ENCODE assay signal across 8 cellular contexts in the genomic region with DNA sequence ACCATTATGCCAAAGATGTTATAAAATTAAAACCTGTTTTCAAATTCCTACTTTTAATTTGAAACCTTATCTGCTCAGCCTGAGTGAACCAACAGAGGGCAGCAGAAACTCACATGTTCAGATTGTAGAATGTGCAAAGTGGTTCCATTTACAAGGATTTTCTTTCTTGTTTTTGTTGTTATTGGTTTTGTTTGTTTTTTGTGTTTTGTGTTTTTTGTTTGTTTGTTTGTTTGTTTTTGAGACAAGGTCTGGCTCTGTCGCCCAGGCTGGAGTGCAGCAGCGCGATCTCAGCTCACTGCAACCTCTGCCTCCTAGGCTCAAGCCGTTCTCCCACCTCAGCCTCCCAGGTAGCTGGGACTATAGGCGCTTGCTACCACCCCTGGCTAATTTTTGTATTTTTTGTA. TPM values are rescaled to one million over a fixed set of nuclear protein-coding genes. Genes with fewer than 3 reads are reported as not detected.
A peak's percentile ranks its signal among the peaks of the same experiment; 100 is the strongest.
DNase-seq lines count a peak whose midpoint lies in the region; ATAC-seq and TF ChIP-seq lines count a peak whose summit lies in the region.

No MANE protein-coding gene starts in this region.

- no peaks in the 10 kb centered on the region for H3K27me3 Mint-ChIP-seq in CD4-positive, alpha-beta memory T cell
- H3K27me3 Mint-ChIP-seq in chondrocyte (ENCODE audit: low read depth), result no peaks in the 10 kb centered on the region

- TF ChIP-seq CTCF in HCT116 (IDR thresholded peaks at IDR 0.05 in 2 of 3, conservative IDR thresholded peaks at IDR 0.05 in 1 of 3; ENCODE audit: borderline replicate concordance in 1 of 3, insufficient read depth in 1 of 3, low read depth in 2 of 3, low read length in 2 of 3), result peak; percentile 79 to 89 (median 87)
- TF ChIP-seq CTCF in chondrocyte (IDR thresholded peaks at IDR 0.05), result peak; percentile 98

- no peak overlapping the region for H3K18ac ChIP-seq in mesendoderm (ENCODE audit: low read length)

- H3K27ac Mint-ChIP-seq in CD4-positive, alpha-beta memory T cell, result no peak overlapping the region
- no peak overlapping the region for H3K27ac Mint-ChIP-seq in chondrocyte (ENCODE audit: unreplicated experiment)

- H2AFZ ChIP-seq in HCT116 (ENCODE audit: low read depth, low read length, poor library complexity, severe bottlenecking), result no peak overlapping the region

- CTCF ChIA-PET in CD4-positive, alpha-beta memory T cell (lab: Charles Lee; ENCODE audit: partially characterized antibody), result interaction anchor here (0.8 to 7.2 kb wide), 4 partner anchors 98 to 168 kb away, joined by 3 to 89 read pairs (median 4); no protein-coding TSS in a partner anchor
- CTCF ChIA-PET in HCT116 (lab: Charles Lee), result interaction anchor here (0.8 to 4.6 kb wide), 6 partner anchors 117 to 543 kb away, joined by 3 to 52 read pairs (median 6); partner anchors contain the start of gene ATP6V1D

- H3K27me3 ChIP-seq in CD4-positive, alpha-beta memory T cell (ENCODE audit: insufficient read depth, low read length), result no peaks in the 10 kb centered on the region
- H3K27me3 ChIP-seq in HCT116 (ENCODE audit: insufficient read depth, low read length), result no peaks in the 10 kb centered on the region
- no peaks in the 10 kb centered on the region for H3K27me3 ChIP-seq in mesendoderm (ENCODE audit: insufficient read depth, low read length, poor library complexity)

- H3K4me3 Mint-ChIP-seq in CD4-positive, alpha-beta memory T cell, result no peak overlapping the region
- H3K4me3 Mint-ChIP-seq in chondrocyte (ENCODE audit: unreplicated experiment), result no peak overlapping the region

- no peak overlapping the region for H3K4me2 ChIP-seq in HCT116 (ENCODE audit: low read length)
- H3K4me2 ChIP-seq in mesendoderm (ENCODE audit: low read length), result no peak overlapping the region

- no peak overlapping the region for H2BK5ac ChIP-seq in mesendoderm (ENCODE audit: low read length)

- H3K4me1 Mint-ChIP-seq in CD4-positive, alpha-beta memory T cell, result no peaks in the 10 kb centered on the region
- H3K4me1 Mint-ChIP-seq in chondrocyte (ENCODE audit: low read depth), result peaks cover 10% of the 10 kb centered on the region

- no peaks in the 10 kb centered on the region for H3K36me3 ChIP-seq in CD4-positive, alpha-beta memory T cell (ENCODE audit: insufficient read depth, low read length)
- no peaks in the 10 kb centered on the region for H3K36me3 ChIP-seq in HCT116 (ENCODE audit: control insufficient read depth in 1 of 2, insufficient read depth in 2 of 2, low read length in 2 of 2)
- H3K36me3 ChIP-seq in mesendoderm (ENCODE audit: control insufficient read depth, insufficient read depth, low read length), result no peaks in the 10 kb centered on the region

- H3K56ac ChIP-seq in mesendoderm (ENCODE audit: low read length), result no peak overlapping the region

- H3K4me3 ChIP-seq in CD4-positive, alpha-beta memory T cell (ENCODE audit: low read length in 2 of 2), result no peak overlapping the region
- no peak overlapping the region for H3K4me3 ChIP-seq in HCT116 (replicated peaks in 1 of 2; ENCODE audit: low read depth in 1 of 2, low read length in 2 of 2)
- no peak overlapping the region for H3K4me3 ChIP-seq in mesendoderm (ENCODE audit: low read length)

- H3K9me2 ChIP-seq in HCT116 (ENCODE audit: insufficient read depth), result no peaks in the 10 kb centered on the region

- H3K27ac ChIP-seq in CD4-positive, alpha-beta memory T cell (ENCODE audit: low read depth, low read length), result no peak overlapping the region
- H3K27ac ChIP-seq in HCT116 (ENCODE audit: low read depth, low read length) (no peak overlapping the region), mesendoderm (ENCODE audit: low read depth, low read length) (no peak overlapping the region)

- peaks cover 0 to 4% (median 1%) of the 10 kb centered on the region in 8 donors for H3K9me3 Mint-ChIP-seq in CD4-positive, alpha-beta memory T cell
- H3K9me3 Mint-ChIP-seq in chondrocyte (ENCODE audit: low read depth), result no peaks in the 10 kb centered on the region

- ATAC-seq in HCT116 (peak; percentile 72), HG02970 (IDR thresholded peaks at IDR 0.05; ENCODE audit: low FRiP score, unreplicated experiment) (no peak), GM21825 (IDR thresholded peaks at IDR 0.05; ENCODE audit: unreplicated experiment) (no peak)

- no TSS peak for BruUV-seq in HCT116 (replicated peaks; lab: Mats Ljungman, UMichigan)

- H3K79me2 ChIP-seq in HCT116 (ENCODE audit: insufficient read depth, low read length), result no peaks in the 10 kb centered on the region
- H3K79me2 ChIP-seq in mesendoderm (ENCODE audit: control insufficient read depth, insufficient read depth, low read length), result no peaks in the 10 kb centered on the region

- DNase-seq in CD4-positive, alpha-beta memory T cell, result peak; percentile 21 to 39 (median 23)
- DNase-seq in HCT116 (ENCODE audit: low read depth, low spot score), result peak; percentile 24
- peak; percentile 63 for DNase-seq in RKO (ENCODE audit: low spot score)
- no peak for DNase-seq in chondrocyte (ENCODE audit: low spot score)
- peak; percentile 59 for DNase-seq in mesendoderm
- no peak for DNase-seq in NK-92 treated with Interleukin-12 subunit alpha and Interleukin-12 subunit beta, amount 100 ng/mL, for 24 hours (lab: John Stamatoyannopoulos, UW)

- no peaks in the 10 kb centered on the region for H3K79me1 ChIP-seq in mesendoderm (ENCODE audit: low read length)

- no peak overlapping the region for H3K23ac ChIP-seq in mesendoderm (ENCODE audit: low read length)

- TF ChIP-seq RAD21 in HCT116 (IDR thresholded peaks at IDR 0.05; ENCODE audit: low read depth), result peak; percentile 94

- no peak overlapping the region for H4K8ac ChIP-seq in mesendoderm (ENCODE audit: low read depth, low read length)

- intact Hi-C loops in CD4-positive, alpha-beta memory T cell (cut with micrococcal nuclease), result loop anchor here (1.0 kb wide), 1 partner anchor 120 kb away; no protein-coding TSS in a partner anchor
- intact Hi-C loops in HCT116 (cut with micrococcal nuclease), result loop anchor here (1.0 to 5.0 kb wide), 3 partner anchors 120 to 536 kb away; partner anchors contain the start of gene RDH12

- H4K5ac ChIP-seq in mesendoderm (ENCODE audit: low read length), result no peak overlapping the region

- POLR2A ChIA-PET in CD4-positive, alpha-beta memory T cell (lab: Charles Lee; ENCODE audit: partially characterized antibody), result no interaction called here
- POLR2A ChIA-PET in HCT116 (lab: Charles Lee), result interaction anchor here (1.7 kb wide), 1 partner anchor 119 kb away, joined by 3 read pairs; no protein-coding TSS in a partner anchor

- no peak overlapping the region for H2BK15ac ChIP-seq in mesendoderm (replicated peaks; ENCODE audit: low read depth)

- no peaks in the 10 kb centered on the region for H3K9me3 ChIP-seq in CD4-positive, alpha-beta memory T cell (ENCODE audit: control insufficient read depth in 1 of 2, low read length in 2 of 2)
- no peaks in the 10 kb centered on the region for H3K9me3 ChIP-seq in HCT116 (ENCODE audit: control insufficient read depth in 1 of 2, insufficient read depth in 1 of 2, low read depth in 1 of 2, low read length in 2 of 2)

- RAD21 ChIA-PET in HCT116 (lab: Charles Lee; ENCODE audit: low non-redundant PET in 1 of 2, low total read pairs in 2 of 2, uncharacterized antibody in 2 of 2, unreplicated experiment in 2 of 2), result interaction anchor here (0.6 to 2.2 kb wide), 4 partner anchors 118 to 186 kb away, joined by 3 to 10 read pairs (median 6); no protein-coding TSS in a partner anchor

- peaks cover 8 to 28% of the 10 kb centered on the region in 2 donors for H3K36me3 Mint-ChIP-seq in CD4-positive, alpha-beta memory T cell
- peaks cover 4% of the 10 kb centered on the region for H3K36me3 Mint-ChIP-seq in chondrocyte (ENCODE audit: low read depth)

- H2AK5ac ChIP-seq in mesendoderm (ENCODE audit: low read length), result no peak overlapping the region

- no peaks in the 10 kb centered on the region for H3K4me1 ChIP-seq in CD4-positive, alpha-beta memory T cell (ENCODE audit: insufficient read depth, low read length)
- H3K4me1 ChIP-seq in HCT116 (ENCODE audit: control insufficient read depth in 1 of 2, insufficient read depth in 2 of 2, low read length in 2 of 2) (peaks cover 4 to 12% of the 10 kb centered on the region in 2 experiments; a peak in 2 of 4 replicates), mesendoderm (ENCODE audit: control insufficient read depth, low read depth, low read length) (no peaks in the 10 kb centered on the region)

- no peaks in the 10 kb centered on the region for H4K20me1 ChIP-seq in HCT116 (ENCODE audit: insufficient read depth)

- H3K4ac ChIP-seq in mesendoderm (ENCODE audit: low read depth, low read length), result no peak overlapping the region

- no peak overlapping the region for H2BK120ac ChIP-seq in mesendoderm (ENCODE audit: low read depth, low read length)

- H3K9ac ChIP-seq in HCT116 (ENCODE audit: low read length), result no peak overlapping the region
- H3K9ac ChIP-seq in mesendoderm (ENCODE audit: low read length), result no peak overlapping the region

- WGBS in mesendoderm (ENCODE audit: extremely low coverage, insufficient coverage, low lambda C conversion rate), result no CpG with 5 or more reads among the region's 5 CpGs

- TF ChIP-seq POLR2A in HCT116 (IDR thresholded peaks at IDR 0.05; ENCODE audit: borderline replicate concordance, extremely low read depth, insufficient read depth, insufficient read length), result no peak

TF ChIP-seq in HCT116, 20 proteins besides CTCF, POLR2A, EP300 and RAD21 (continues in another document):
- TF ChIP-seq TCF7L2 (IDR thresholded peaks at IDR 0.05; ENCODE audit: borderline replicate concordance, extremely low read depth, insufficient read depth, insufficient read length) (no peak), SP1 (IDR thresholded peaks at IDR 0.05; ENCODE audit: low read depth) (no peak), EZH2phosphoT487 (IDR thresholded peaks at IDR 0.05; ENCODE audit: borderline replicate concordance) (no peak)
- TF ChIP-seq, protein P1, sequence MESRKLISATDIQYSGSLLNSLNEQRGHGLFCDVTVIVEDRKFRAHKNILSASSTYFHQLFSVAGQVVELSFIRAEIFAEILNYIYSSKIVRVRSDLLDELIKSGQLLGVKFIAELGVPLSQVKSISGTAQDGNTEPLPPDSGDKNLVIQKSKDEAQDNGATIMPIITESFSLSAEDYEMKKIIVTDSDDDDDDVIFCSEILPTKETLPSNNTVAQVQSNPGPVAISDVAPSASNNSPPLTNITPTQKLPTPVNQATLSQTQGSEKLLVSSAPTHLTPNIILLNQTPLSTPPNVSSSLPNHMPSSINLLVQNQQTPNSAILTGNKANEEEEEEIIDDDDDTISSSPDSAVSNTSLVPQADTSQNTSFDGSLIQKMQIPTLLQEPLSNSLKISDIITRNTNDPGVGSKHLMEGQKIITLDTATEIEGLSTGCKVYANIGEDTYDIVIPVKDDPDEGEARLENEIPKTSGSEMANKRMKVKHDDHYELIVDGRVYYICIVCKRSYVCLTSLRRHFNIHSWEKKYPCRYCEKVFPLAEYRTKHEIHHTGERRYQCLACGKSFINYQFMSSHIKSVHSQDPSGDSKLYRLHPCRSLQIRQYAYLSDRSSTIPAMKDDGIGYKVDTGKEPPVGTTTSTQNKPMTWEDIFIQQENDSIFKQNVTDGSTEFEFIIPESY (IDR thresholded peaks at IDR 0.05; ENCODE audit: extremely low read depth, insufficient replicate concordance, low read length), result no peak

RNA-seq across cellular contexts. Expression of gene GARIN2, which starts 22.8 kb away (rescaled TPM):
- not detected for total RNA-seq in CD4-positive, alpha-beta memory T cell
- not detected for polyA plus RNA-seq in CD4-positive, alpha-beta memory T cell
- total RNA-seq in HCT116 (2021; ENCODE audit: unreplicated experiment), result not detected
- polyA plus RNA-seq in HCT116 (2012), result not detected in 2 replicates
- not detected in 3 replicates for total RNA-seq in chondrocyte
- polyA plus RNA-seq in mesendoderm (2013, experiment 1 of 2), result 1.2 TPM
- 1.3 TPM for polyA plus RNA-seq in mesendoderm (2013, experiment 2 of 2)

Comparison
In these comparisons a context has a peak if more than half of its experiments do, and no peak if none do; other contexts are left out.
1. DNase-seq: peak in CD4-positive, alpha-beta memory T cell (5 of 5), HCT116 (single experiment), RKO (single experiment) and mesendoderm (single experiment); none in chondrocyte (single experiment) and NK-92 treated with Interleukin-12 subunit alpha and Interleukin-12 subunit beta, amount 100 ng/mL, for 24 hours (single experiment).